27 cellular contexts compared by ENCODE assay signal in the genomic region with DNA sequence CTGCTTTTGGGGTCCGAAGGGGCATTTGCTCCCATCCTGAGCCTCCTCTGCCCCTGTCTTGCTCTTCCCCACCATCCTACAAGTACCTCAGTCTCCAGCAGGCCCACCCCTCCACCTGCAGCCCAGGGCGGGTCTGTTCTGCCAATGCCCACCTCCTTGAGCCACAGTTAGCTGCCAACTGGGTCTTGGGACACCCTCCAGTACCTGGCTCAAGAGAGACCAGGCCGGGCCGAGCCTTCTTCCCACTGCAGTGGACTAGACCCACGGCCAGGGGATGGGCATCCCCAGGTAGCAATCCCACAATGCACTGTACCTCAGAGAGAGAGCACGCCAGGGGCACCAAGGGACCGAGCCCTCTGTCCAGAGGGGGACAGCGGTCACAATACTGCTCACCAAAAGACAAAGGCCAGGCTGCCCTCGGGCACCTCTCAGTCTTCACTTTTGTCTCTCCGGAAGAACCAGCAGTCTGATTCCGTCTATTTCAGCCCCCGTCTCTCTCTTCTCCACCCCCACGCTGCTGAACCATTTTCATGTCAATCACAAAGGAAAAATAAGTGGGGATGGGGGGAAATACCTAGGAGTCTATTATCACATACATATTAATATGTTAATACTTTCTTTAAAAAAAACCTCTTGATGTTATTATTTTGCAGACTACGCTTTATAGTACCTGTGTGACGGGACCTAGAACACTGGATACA. TPM values are rescaled to one million over a fixed set of nuclear protein-coding genes. Genes with fewer than 3 reads are reported as not detected.
"Had no signal": no experiment of that assay in that cellular context is flagged by ENCODE, and none has a peak within 500 bp of the region (broad histone marks: within the 10 kb centered on the region; RNA-seq: fewer than 3 reads in every experiment).

No MANE protein-coding gene starts in this region.

- H3K27ac Mint-ChIP-seq: activated CD4-positive, alpha-beta T cell treated with anti-CD3 and anti-CD28 coated beads, Interleukin-2, amount 10 ng/mL, durations not matched to agents 24 days and 14 days; activated CD8-positive, alpha-beta T cell treated with anti-CD3 and anti-CD28 coated beads for 36 hours; activated naive CD4-positive, alpha-beta T cell treated with anti-CD3 and anti-CD28 coated beads for 36 hours; activated T-helper 1 cell treated with anti-CD3 and anti-CD28 coated beads, Interleukin-12 subunit alpha, Interleukin-12 subunit beta, Interleukin-2, Interleukin-4 antibody, amounts not matched to agents 30 ng/mL and 10 ng/mL and 1 ng/mL, durations not matched to agents 14 hours and 24 hours and 36 hours; T-helper 1 cell treated with Interleukin-12 subunit alpha and Interleukin-12 subunit beta and Interleukin-4 antibody, amounts not matched to agents 30 μg/mL and 1 μg/mL, for 36 hours; T-helper 2 cell treated with Interferon-gamma antibody and Interleukin-4, amounts not matched to agents 5 μg/mL and 100 μg/mL, for 36 hours had no signal

- H3K4me1 ChIP-seq: adrenal gland, SJSA1 had no signal

- H3K4me1 Mint-ChIP-seq: central memory CD8-positive, alpha-beta T cell had no signal

- H3K9me3 ChIP-seq: adrenal gland, SJSA1, SK-N-SH had no signal

- H3K36me3 ChIP-seq: adrenal gland, cardiac muscle cell, SJSA1 had no signal

- H3K9ac ChIP-seq: SK-N-SH had no signal

- H3K27ac ChIP-seq: adrenal gland, cardiac muscle cell, SJSA1 had no signal

- H3K9me3 Mint-ChIP-seq: activated CD4-positive, alpha-beta T cell treated with anti-CD3 and anti-CD28 coated beads, Interleukin-2, amount 10 ng/mL, durations not matched to agents 24 days and 14 days; activated T-helper 1 cell treated with anti-CD3 and anti-CD28 coated beads, Interleukin-12 subunit alpha, Interleukin-12 subunit beta, Interleukin-2, Interleukin-4 antibody, amounts not matched to agents 30 ng/mL and 10 ng/mL and 1 ng/mL, durations not matched to agents 14 hours and 24 hours and 36 hours; central memory CD8-positive, alpha-beta T cell; T-helper 1 cell treated with Interleukin-12 subunit alpha and Interleukin-12 subunit beta and Interleukin-4 antibody, amounts not matched to agents 30 μg/mL and 1 μg/mL, for 36 hours; T-helper 2 cell treated with Interferon-gamma antibody and Interleukin-4, amounts not matched to agents 5 μg/mL and 100 μg/mL, for 36 hours had no signal

- H3K4me3 Mint-ChIP-seq: activated CD4-positive, alpha-beta T cell treated with anti-CD3 and anti-CD28 coated beads, Interleukin-2, amount 10 ng/mL, durations not matched to agents 24 days and 14 days; activated CD8-positive, alpha-beta T cell treated with anti-CD3 and anti-CD28 coated beads for 36 hours; activated naive CD4-positive, alpha-beta T cell treated with anti-CD3 and anti-CD28 coated beads for 36 hours; activated T-cell treated with anti-CD3 and anti-CD28 coated beads, Interleukin-2, amount 50 U/mL, for 4 hours; activated T-helper 1 cell treated with anti-CD3 and anti-CD28 coated beads, Interleukin-12 subunit alpha, Interleukin-12 subunit beta, Interleukin-2, Interleukin-4 antibody, amounts not matched to agents 30 ng/mL and 10 ng/mL and 1 ng/mL, durations not matched to agents 14 hours and 24 hours and 36 hours; central memory CD8-positive, alpha-beta T cell; T-helper 1 cell treated with Interleukin-12 subunit alpha and Interleukin-12 subunit beta and Interleukin-4 antibody, amounts not matched to agents 30 μg/mL and 1 μg/mL, for 36 hours; T-helper 2 cell treated with Interferon-gamma antibody and Interleukin-4, amounts not matched to agents 5 μg/mL and 100 μg/mL, for 36 hours had no signal

- DNase-seq: activated CD4-positive, alpha-beta T cell treated with anti-CD3 and anti-CD28 coated beads, Interleukin-2, amount 10 ng/mL, durations not matched to agents 24 days and 14 days; activated CD4-positive, alpha-beta T cell treated with anti-CD3 and anti-CD28 coated beads, Interleukin-2, amount 50 U/mL, for 4 hours; activated CD8-positive, alpha-beta T cell treated with anti-CD3 and anti-CD28 coated beads for 36 hours; activated gamma-delta T cell treated with Interleukin-2 at 50 U/mL for 16 hours; activated naive CD4-positive, alpha-beta T cell treated with anti-CD3 and anti-CD28 coated beads for 36 hours; activated T-cell treated with anti-CD3 and anti-CD28 coated beads, Interleukin-2, amount 50 U/mL, for 4 hours; adrenal gland; Karpas-422; KBM-7; NCI-H1105; NCI-H1417 treated with DMSO at 0.1 percent for 48 hours; NCI-H187 treated with DMSO at 0.1 percent for 48 hours; NCI-H2081; NCI-H345; NCI-H524 treated with DMSO at 0.1 percent for 48 hours; SHP77; SK-N-SH had no signal

- H3K36me3 Mint-ChIP-seq: activated naive CD4-positive, alpha-beta T cell treated with anti-CD3 and anti-CD28 coated beads, Interleukin-2, amount 50 U/mL, for 72 hours had no signal

- H3K4me3 ChIP-seq: adrenal gland, cardiac muscle cell, SJSA1 had no signal

- H3K27me3 ChIP-seq: adrenal gland, SJSA1 had no signal

- H3K4me2 ChIP-seq: SK-N-SH had no signal

RNA-seq across cellular contexts. Expression of a gene that starts 51.7 kb away (rescaled TPM):
- total RNA-seq: activated CD4-positive, alpha-beta T cell treated with anti-CD3 and anti-CD28 coated beads, Interleukin-2, amount 10 ng/mL, durations not matched to agents 24 days and 14 days; activated CD8-positive, alpha-beta memory T cell treated with anti-CD3 and anti-CD28 coated beads for 36 hours; activated CD8-positive, alpha-beta T cell treated with anti-CD3 and anti-CD28 coated beads for 36 hours; activated naive CD4-positive, alpha-beta T cell treated with anti-CD3 and anti-CD28 coated beads for 36 hours; activated naive CD4-positive, alpha-beta T cell treated with anti-CD3 and anti-CD28 coated beads, Interleukin-2, amount 50 U/mL, for 72 hours; activated T-helper 1 cell treated with anti-CD3 and anti-CD28 coated beads, Interleukin-12 subunit alpha, Interleukin-12 subunit beta, Interleukin-2, Interleukin-4 antibody, amounts not matched to agents 30 ng/mL and 10 ng/mL and 1 ng/mL, durations not matched to agents 14 hours and 24 hours and 36 hours; MCF 10A; NCI-H460; SJSA1 had no signal
- polyA plus RNA-seq: SK-N-SH had no signal
